In genomic region chr18:47025557-47026174, GRCh38 we compare ENCODE assay signal across 14 cellular contexts. TPM values are rescaled to one million over a fixed set of nuclear protein-coding genes. Genes with fewer than 3 reads are reported as not detected.
"Had no signal": no experiment of that assay in that cellular context is flagged by ENCODE, and none has a peak within 500 bp of the region (broad histone marks: within the 10 kb centered on the region; RNA-seq: fewer than 3 reads in every experiment).

No MANE protein-coding gene starts in this region.

RNA-seq across cellular contexts. Expression of gene ELOA2, which starts 9.8 kb away (rescaled TPM):
- total RNA-seq: activated B cell treated with CpG ODN at 0.5 μM for 24 hours; activated CD4-positive, alpha-beta memory T cell treated with anti-CD3 and anti-CD28 coated beads, Interleukin-2, amount 10 ng/mL, durations not matched to agents 7 days and 5 days; activated CD8-positive, alpha-beta memory T cell treated with anti-CD3 and anti-CD28 coated beads, Interleukin-2, amount 10 ng/mL, durations not matched to agents 7 days and 5 days; activated naive CD8-positive, alpha-beta T cell treated with anti-CD3 and anti-CD28 coated beads for 36 hours; activated T-helper 17 cell treated with anti-CD3 and anti-CD28 coated beads, Interleukin-2, amount 50 U/mL, for 72 hours; ascending aorta; cardiac septum; LHCN-M2; NCI-H460; RPMI7951; SJSA1; T-cell; T-helper 17 cell had no signal
- polyA plus RNA-seq: SK-N-SH had no signal
